In the genomic region with DNA sequence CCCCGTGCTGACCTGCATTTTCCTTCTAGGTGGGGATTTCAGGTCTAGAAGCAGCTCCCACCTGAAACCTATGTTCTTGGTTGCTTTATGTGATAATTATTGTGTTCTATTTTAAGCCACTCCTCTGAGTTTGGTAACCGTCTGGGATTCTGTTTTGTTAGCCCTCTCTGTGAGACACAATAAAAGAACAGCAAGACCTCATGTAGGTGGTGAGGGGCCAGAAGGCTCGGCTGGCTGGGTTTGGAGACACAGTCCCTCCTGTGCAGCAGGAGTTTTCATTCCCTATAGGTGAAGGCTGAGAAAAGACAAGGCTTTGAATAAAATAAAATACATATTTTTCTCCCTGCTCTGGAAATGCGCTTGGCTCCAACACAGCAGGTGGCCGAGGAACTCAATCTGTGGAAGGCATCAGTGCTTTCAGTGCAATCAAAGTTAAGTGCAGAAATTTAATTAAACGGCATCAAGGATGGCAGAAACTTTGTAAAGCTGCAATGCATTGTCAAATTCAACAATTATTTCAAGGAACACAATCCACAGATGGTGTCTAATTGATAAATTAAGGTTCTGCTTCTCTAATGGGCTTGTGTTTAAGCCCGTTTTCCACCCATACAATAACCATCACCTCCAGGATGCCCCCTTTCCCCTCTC, we compare ENCODE assay signal across 23 cellular contexts.
A peak's percentile ranks its signal among the peaks of the same experiment; 100 is the strongest.
DNase-seq lines count a peak whose midpoint lies in the region; ATAC-seq, FAIRE-seq and TF ChIP-seq lines count a peak whose summit lies in the region.
"Had no signal": no experiment of that assay in that cellular context is flagged by ENCODE, and none has a peak within 500 bp of the region (broad histone marks: within the 10 kb centered on the region; RNA-seq: fewer than 3 reads in every experiment).

No MANE protein-coding gene starts in this region.

- peaks cover 74% of the 10 kb centered on the region for H4K20me1 ChIP-seq in DND-41 (ENCODE audit: insufficient read depth, low read length)
- no peaks in the 10 kb centered on the region for H4K20me1 ChIP-seq in OCI-LY7 (ENCODE audit: insufficient read depth, low read length)

- POLR2A ChIA-PET in HEK293T (lab: Yijun Ruan, JAX) (no interaction called here), OCI-LY7 (lab: Charles Lee) (interaction anchor here (0.8 to 6.1 kb wide), 5 partner anchors 8 to 260 kb away, joined by 3 to 43 read pairs (median 4); no protein-coding TSS in a partner anchor)

- no peak for TF ChIP-seq CTCF in DND-41 (IDR thresholded peaks at IDR 0.05; ENCODE audit: borderline replicate concordance, extremely low read depth, low read length, poor library complexity, severe bottlenecking)
- TF ChIP-seq CTCF in OCI-LY7 (conservative IDR thresholded peaks at IDR 0.05; ENCODE audit: low read length): no peak
- TF ChIP-seq CTCF in kidney (IDR thresholded peaks at IDR 0.05; ENCODE audit: borderline replicate concordance, extremely low read depth, insufficient read depth): no peak
- no peak for TF ChIP-seq CTCF in esophagus squamous epithelium (IDR thresholded peaks at IDR 0.05)
- TF ChIP-seq CTCF in upper lobe of right lung (IDR thresholded peaks at IDR 0.05): no peak

- WGBS in esophagus squamous epithelium, 2 donors: 90 to 93% methylated on average over 6 to 7 of the region's 7 CpGs

- intact Hi-C loops in OCI-LY7 (cut with micrococcal nuclease; ENCODE audit: unreplicated experiment): no loop called here
- intact Hi-C loops in kidney (cut with DNase I): no loop called here
- intact Hi-C loops in esophagus squamous epithelium (cut with DNase I): no loop called here
- intact Hi-C loops in upper lobe of right lung (cut with DNase I): no loop called here

- H2AFZ ChIP-seq in DND-41 (ENCODE audit: low read depth, low read length) (no peak overlapping the region), OCI-LY7 (ENCODE audit: low read length) (peak overlapping the region; percentile 32; the same call in 1 of the 2 replicates)

- H3K4me1 ChIP-seq in DND-41 (ENCODE audit: insufficient read depth, low read length) (peaks cover 47% of the 10 kb centered on the region), OCI-LY7 (ENCODE audit: insufficient read depth, low read length, poor library complexity, severe bottlenecking) (peaks cover 100% of the 10 kb centered on the region), kidney (ENCODE audit: control insufficient read depth in 1 of 2, insufficient read depth in 1 of 2, low read depth in 1 of 2, low read length in 2 of 2) (peaks cover 49 to 67% of the 10 kb centered on the region in 2 donors), esophagus squamous epithelium (peaks cover 0 to 23% (median 0%) of the 10 kb centered on the region in 3 donors), upper lobe of right lung (peaks cover 7% of the 10 kb centered on the region)
- H3K4me1 ChIP-seq: colonic mucosa had no signal

- H3K9me2 ChIP-seq in OCI-LY7 (ENCODE audit: insufficient read depth, low read length): no peaks in the 10 kb centered on the region

- DNase-seq in DND-41: no peak
- peak; percentile 22 for DNase-seq in HEK293T (ENCODE audit: extremely low spot score)
- DNase-seq in OCI-LY7 (ENCODE audit: low spot score): no peak
- DNase-seq in kidney: no peak
- no peak for DNase-seq in esophagus squamous epithelium (lab: John Stamatoyannopoulos, UW)
- no peak for DNase-seq in AG20443 (ENCODE audit: low spot score)
- no peak for DNase-seq in upper lobe of right lung
- DNase-seq: activated CD8-positive, alpha-beta T cell treated with anti-CD3 and anti-CD28 coated beads for 36 hours; activated naive CD4-positive, alpha-beta T cell treated with anti-CD3 and anti-CD28 coated beads, Interleukin-2, amount 50 U/mL, for 16 hours; activated T-cell treated with anti-CD3 and anti-CD28 coated beads, Interleukin-2, amount 50 U/mL, for 1 hour; AML-193; aorta; colonic mucosa; GOT3; hippocampal formation; islet precursor cell; mammary epithelial cell; NCI-H1436 treated with DMSO at 0.1 percent for 48 hours; PC-3; SHP77 treated with DMSO at 0.1 percent for 48 hours; T-helper 17 cell had no signal

- H3K27ac ChIP-seq in DND-41 (ENCODE audit: low read length) (peak overlapping the region; percentile 38), OCI-LY7 (ENCODE audit: low read depth, low read length, poor library complexity, severe bottlenecking) (peak overlapping the region; percentile 77), kidney (ENCODE audit: low read depth in 2 of 2, low read length in 2 of 2) (peak overlapping the region; percentile 3 to 23), esophagus squamous epithelium (no peak overlapping the region), upper lobe of right lung (no peak overlapping the region)
- H3K27ac ChIP-seq: colonic mucosa, tibial nerve had no signal

- H3K79me2 ChIP-seq in DND-41 (ENCODE audit: insufficient read depth, low read length) (peaks cover 100% of the 10 kb centered on the region), OCI-LY7 (ENCODE audit: insufficient read depth, low read depth, low read length) (peaks cover 51% of the 10 kb centered on the region; the same call in 1 of the 2 replicates)

- no peak for TF ChIP-seq POLR2A in esophagus squamous epithelium (IDR thresholded peaks at IDR 0.05)

- FAIRE-seq in kidney (lab: Jason Lieb, UNC): no peak
- FAIRE-seq: HTR-8/SVneo had no signal

- peaks cover 85% of the 10 kb centered on the region for H3K36me3 ChIP-seq in DND-41 (ENCODE audit: insufficient read depth, low read length)
- peaks cover 10% of the 10 kb centered on the region for H3K36me3 ChIP-seq in OCI-LY7 (ENCODE audit: insufficient read depth, low read length)
- H3K36me3 ChIP-seq in kidney (ENCODE audit: control insufficient read depth in 1 of 2, insufficient read depth in 2 of 2, low read length in 2 of 2): no peaks in the 10 kb centered on the region
- H3K36me3 ChIP-seq in esophagus squamous epithelium: no peaks in the 10 kb centered on the region
- no peaks in the 10 kb centered on the region for H3K36me3 ChIP-seq in upper lobe of right lung
- H3K36me3 ChIP-seq: colonic mucosa, tibial nerve had no signal

- CTCF ChIA-PET in HEK293T (lab: Yijun Ruan, JAX) (interaction anchor here (0.9 kb wide), 1 partner anchor 121 kb away, joined by 3 read pairs; no protein-coding TSS in a partner anchor), OCI-LY7 (lab: Charles Lee; ENCODE audit: unreplicated experiment) (no interaction called here)

- H3K27me3 ChIP-seq in DND-41 (ENCODE audit: insufficient read depth, low read length, poor library complexity): no peaks in the 10 kb centered on the region
- no peaks in the 10 kb centered on the region for H3K27me3 ChIP-seq in esophagus squamous epithelium
- no peaks in the 10 kb centered on the region for H3K27me3 ChIP-seq in upper lobe of right lung
- H3K27me3 ChIP-seq: colonic mucosa, tibial nerve had no signal

- no peak overlapping the region for H3K9ac ChIP-seq in DND-41 (ENCODE audit: low read depth, low read length)
- no peak overlapping the region for H3K9ac ChIP-seq in kidney (ENCODE audit: low read length in 2 of 2)

- H3K9me3 ChIP-seq in DND-41 (ENCODE audit: insufficient read depth, low read length, severe bottlenecking) (no peaks in the 10 kb centered on the region), OCI-LY7 (ENCODE audit: low read length) (no peaks in the 10 kb centered on the region), kidney (ENCODE audit: control insufficient read depth in 1 of 2, low read length in 2 of 2) (no peaks in the 10 kb centered on the region), esophagus squamous epithelium (no peaks in the 10 kb centered on the region), upper lobe of right lung (no peaks in the 10 kb centered on the region)
- H3K9me3 ChIP-seq: colonic mucosa, tibial nerve had no signal

- H3K4me2 ChIP-seq in DND-41 (ENCODE audit: insufficient read depth, low read length) (no peak overlapping the region), OCI-LY7 (ENCODE audit: low read length) (peak overlapping the region; percentile 63)

- no TSS peak for BruUV-seq in OCI-LY7 (replicated peaks; lab: Mats Ljungman, UMichigan)

- H3K4me3 ChIP-seq in DND-41 (ENCODE audit: low read depth in 1 of 2, low read length in 2 of 2) (no peak overlapping the region), OCI-LY7 (ENCODE audit: low read depth, low read length, poor library complexity, severe bottlenecking) (peak overlapping the region; percentile 11), kidney (ENCODE audit: low read length in 2 of 2) (no peak overlapping the region), esophagus squamous epithelium (no peak overlapping the region), upper lobe of right lung (no peak overlapping the region)
- H3K4me3 ChIP-seq: colonic mucosa, tibial nerve had no signal

- no peak for ATAC-seq in DND-41 (ENCODE audit: insufficient read depth, low read depth)
- no peak for ATAC-seq in upper lobe of right lung
- ATAC-seq: activated CD8-positive, alpha-beta T cell treated with anti-CD3 and anti-CD28 coated beads for 36 hours; PC-3; T-helper 17 cell had no signal

TF ChIP-seq in HEK293T, 16 proteins besides CTCF, POLR2A, EP300 and RAD21:
- TF ChIP-seq FOXA1 (IDR thresholded peaks at IDR 0.05) (no peak), CTBP1 (IDR thresholded peaks at IDR 0.05; ENCODE audit: borderline replicate concordance) (no peak), FOXK2 (IDR thresholded peaks at IDR 0.05) (no peak), SP1 (IDR thresholded peaks at IDR 0.05) (no peak), ZNF384 (IDR thresholded peaks at IDR 0.05) (no peak), SUZ12 (IDR thresholded peaks at IDR 0.05) (no peak), NFRKB (IDR thresholded peaks at IDR 0.05) (no peak), HDGF (IDR thresholded peaks at IDR 0.05; ENCODE audit: borderline replicate concordance) (no peak)
TF ChIP-seq in HEK293T: peak in this region for 0.

Comparison
In these comparisons a context has a peak if more than half of its experiments do, and no peak if none do; other contexts are left out.
1. H3K27ac ChIP-seq: peak in DND-41 (single experiment), OCI-LY7 (single experiment) and kidney (2 of 2); none in esophagus squamous epithelium (0 of 4) and upper lobe of right lung (single experiment).